ENCODE assay signal across 21 cellular contexts in genomic region chrX:139949703-139950102, GRCh38. TPM values are rescaled to one million over a fixed set of nuclear protein-coding genes. Genes with fewer than 3 reads are reported as not detected.
"Had no signal": no experiment of that assay in that cellular context is flagged by ENCODE, and none has a peak within 500 bp of the region (broad histone marks: within the 10 kb centered on the region; RNA-seq: fewer than 3 reads in every experiment).

No MANE protein-coding gene starts in this region.

- H3K4me2 ChIP-seq: hepatocyte had no signal

- H3K27me3 ChIP-seq: brain microvascular endothelial cell, hepatocyte, right atrium auricular region had no signal

- ATAC-seq: effector memory CD8-positive, alpha-beta T cell; stimulated activated memory B cell treated with anti-CD40 and anti-IgM and Interleukin-4, amounts not matched to agents 10 μg/mL and 1 μg/mL and 100 μg/mL, for 72 hours; T-helper 17 cell had no signal

- DNase-seq: activated CD4-positive, alpha-beta T cell treated with anti-CD3 and anti-CD28 coated beads, Interleukin-2, amount 10 ng/mL, durations not matched to agents 24 days and 14 days; activated naive CD8-positive, alpha-beta T cell treated with anti-CD3 and anti-CD28 coated beads for 36 hours; brain microvascular endothelial cell; dermis blood vessel endothelial cell; effector memory CD8-positive, alpha-beta T cell; kidney glomerular epithelial cell; occipital lobe; stimulated activated CD4-positive, alpha-beta T cell treated with anti-CD3 and anti-CD28 coated beads, Interleukin-2, amount 100 ng/mL, for 48 hours; T-helper 17 cell; WERI-Rb-1 had no signal

- H3K4me1 ChIP-seq: right atrium auricular region had no signal

- H3K36me3 ChIP-seq: brain microvascular endothelial cell, right atrium auricular region, WERI-Rb-1 had no signal

- H3K79me2 ChIP-seq: hepatocyte had no signal

- H2AFZ ChIP-seq: hepatocyte had no signal

- H3K27ac ChIP-seq: brain microvascular endothelial cell, hepatocyte, right atrium auricular region, WERI-Rb-1 had no signal

- H3K4me3 ChIP-seq: hepatocyte, right atrium auricular region had no signal

- H3K9me3 ChIP-seq: right atrium auricular region had no signal

RNA-seq across cellular contexts. Expression of gene CXorf66, which starts 15.6 kb away (rescaled TPM):
- total RNA-seq: activated CD4-positive, alpha-beta T cell treated with anti-CD3 and anti-CD28 coated beads, Interleukin-2, amount 10 ng/mL, durations not matched to agents 24 days and 14 days; activated naive CD8-positive, alpha-beta T cell treated with anti-CD3 and anti-CD28 coated beads for 36 hours; activated T-helper 1 cell treated with anti-CD3 and anti-CD28 coated beads, Interleukin-12 subunit alpha, Interleukin-12 subunit beta, Interleukin-2, Interleukin-4 antibody, amounts not matched to agents 30 ng/mL and 10 ng/mL and 1 ng/mL, durations not matched to agents 14 hours and 24 hours and 36 hours; cerebellum; dermis blood vessel endothelial cell; hepatocyte; lower leg skin; occipital lobe; progenitor cell of endocrine pancreas; right atrium auricular region; skeletal muscle tissue; T-helper 17 cell; urinary bladder had no signal
- polyA plus RNA-seq: esophagus, hepatocyte, thymus, urinary bladder had no signal
